In genomic region chr17:29084476-29085148, GRCh38 we compare ENCODE assay signal across 12 cellular contexts. TPM values are rescaled to one million over a fixed set of nuclear protein-coding genes. Genes with fewer than 3 reads are reported as not detected.
DNase-seq lines count a peak whose midpoint lies in the region; ATAC-seq and TF ChIP-seq lines count a peak whose summit lies in the region.
"Had no signal": no experiment of that assay in that cellular context is flagged by ENCODE, and none has a peak within 500 bp of the region (broad histone marks: within the 10 kb centered on the region; RNA-seq: fewer than 3 reads in every experiment).

No MANE protein-coding gene starts in this region.

- no peak for TF ChIP-seq CTCF in BE2C (IDR thresholded peaks at IDR 0.05; ENCODE audit: low read depth, low read length)

- intact Hi-C loops in left colon (cut with DNase I, micrococcal nuclease) = no loop called here

- H3K36me3 ChIP-seq in BE2C = no peaks in the 10 kb centered on the region

- H3K4me3 ChIP-seq in BE2C (ENCODE audit: low read depth, low read length) = no peak overlapping the region
- H3K4me3 ChIP-seq: adrenal gland, lower lobe of right lung had no signal

- ATAC-seq in left colon (peak; percentile 28), HG02642 (IDR thresholded peaks at IDR 0.05; ENCODE audit: poor library complexity, unreplicated experiment) (no peak), GM21367 (IDR thresholded peaks at IDR 0.05; ENCODE audit: unreplicated experiment) (no peak)
- ATAC-seq: lower lobe of right lung had no signal

- DNase-seq in BE2C (peak; percentile 31), NCI-H1436 (lab: John Stamatoyannopoulos, UW) (peak; percentile 36), SHP77 treated with DMSO at 0.1 percent for 48 hours (lab: John Stamatoyannopoulos, UW) (peak; percentile 62), left colon (peak; percentile 18 to 49), HuH-7 (ENCODE audit: low spot score) (no peak)
- DNase-seq in activated T-cell treated with anti-CD3 and anti-CD28 coated beads, Interleukin-2, amount 50 U/mL, for 48 hours = no peak
- DNase-seq: KBM-7, lower lobe of right lung, RPMI8226 had no signal

- no peaks in the 10 kb centered on the region; the same call in 1 of the 2 replicates for H3K4me1 ChIP-seq in BE2C
- H3K4me1 ChIP-seq: adrenal gland, lower lobe of right lung had no signal

- H3K27me3 ChIP-seq in BE2C = no peaks in the 10 kb centered on the region
- H3K27me3 ChIP-seq: adrenal gland had no signal

- no peaks in the 10 kb centered on the region for H3K9me3 ChIP-seq in BE2C
- H3K9me3 ChIP-seq: adrenal gland, lower lobe of right lung had no signal

RNA-seq across cellular contexts. Expression of gene PIPOX, which starts 41.7 kb away (rescaled TPM):
- polyA plus RNA-seq in BE2C (2012; ENCODE audit: insufficient read depth, insufficient read length, low read depth) = 7.8 TPM
- total RNA-seq in left colon = 1 to 10 TPM in 1 of 2 donors, under 1 TPM in 1; 0.46 to 2.2 TPM

Comparison
In these comparisons a context has a peak if more than half of its experiments do, and no peak if none do; other contexts are left out.
1. DNase-seq: peak in BE2C (single experiment), NCI-H1436 (single experiment), SHP77 treated with DMSO at 0.1 percent for 48 hours (single experiment) and left colon (2 of 2); none in HuH-7 (single experiment) and activated T-cell treated with anti-CD3 and anti-CD28 coated beads, Interleukin-2, amount 50 U/mL, for 48 hours (0 of 2).